24 cellular contexts compared by ENCODE assay signal in genomic region chr13:93655132-93655531, GRCh38.
"Had no signal": no experiment of that assay in that cellular context is flagged by ENCODE, and none has a peak within 500 bp of the region (broad histone marks: within the 10 kb centered on the region; RNA-seq: fewer than 3 reads in every experiment).

No MANE protein-coding gene starts in this region.

- H3K27me3 Mint-ChIP-seq: stimulated activated naive CD8-positive, alpha-beta T cell treated with anti-CD3 and anti-CD28 coated beads, Interleukin-15, Interleukin-2, amounts not matched to agents 100 ng/mL and 50 ng/mL, for 24 hours; type B pancreatic cell had no signal

- H3K27ac Mint-ChIP-seq: naive thymus-derived CD8-positive, alpha-beta T cell; nephron; stimulated activated effector memory CD8-positive, alpha-beta T cell treated with anti-CD3 and anti-CD28 coated beads, Interleukin-12 subunit alpha, Interleukin-12 subunit beta, amount 100 ng/mL, for 72 hours; stimulated activated naive CD8-positive, alpha-beta T cell treated with anti-CD3 and anti-CD28 coated beads, Interleukin-15, Interleukin-2, amounts not matched to agents 100 ng/mL and 50 ng/mL, for 24 hours; type B pancreatic cell had no signal

- H3K36me3 Mint-ChIP-seq: naive thymus-derived CD8-positive, alpha-beta T cell; stimulated activated effector memory CD8-positive, alpha-beta T cell treated with anti-CD3 and anti-CD28 coated beads, Interleukin-12 subunit alpha, Interleukin-12 subunit beta, amount 100 ng/mL, for 72 hours had no signal

- H3K27ac ChIP-seq: left lung, lower lobe of right lung, pancreas, prostate gland, spleen, tibial nerve, uterus had no signal

- H3K9me3 Mint-ChIP-seq: stimulated activated effector memory CD8-positive, alpha-beta T cell treated with anti-CD3 and anti-CD28 coated beads, Interleukin-12 subunit alpha, Interleukin-12 subunit beta, amount 100 ng/mL, for 72 hours; stimulated activated naive CD8-positive, alpha-beta T cell treated with anti-CD3 and anti-CD28 coated beads, Interleukin-15, Interleukin-2, amounts not matched to agents 100 ng/mL and 50 ng/mL, for 24 hours had no signal

- H3K4me3 ChIP-seq: left lung, lower lobe of right lung, pancreas, prostate gland, spleen, tibial nerve, uterus had no signal

- DNase-seq: kidney; left colon; left lung; lower lobe of right lung; mammary epithelial cell; mesenchymal stem cell; naive thymus-derived CD8-positive, alpha-beta T cell; nucleus accumbens; pancreas; retina; right cardiac atrium; small intestine; spleen; stimulated activated CD4-positive, alpha-beta T cell treated with anti-CD3 and anti-CD28 coated beads, Interleukin-4, amount 100 ng/mL, for 24 hours; stimulated activated naive CD4-positive, alpha-beta T cell; uterus had no signal

- H3K9me3 ChIP-seq: pancreas, prostate gland, uterus had no signal

- ATAC-seq: left colon; left lung; lower lobe of right lung; naive thymus-derived CD8-positive, alpha-beta T cell; pancreas; right cardiac atrium; sciatic nerve; stimulated activated effector memory CD8-positive, alpha-beta T cell treated with anti-CD3 and anti-CD28 coated beads, Interleukin-12 subunit alpha, Interleukin-12 subunit beta, amount 100 ng/mL, for 72 hours had no signal

- H3K4me3 Mint-ChIP-seq: naive thymus-derived CD8-positive, alpha-beta T cell; nephron; neural crest cell; stimulated activated effector memory CD8-positive, alpha-beta T cell treated with anti-CD3 and anti-CD28 coated beads, Interleukin-12 subunit alpha, Interleukin-12 subunit beta, amount 100 ng/mL, for 72 hours; stimulated activated naive CD8-positive, alpha-beta T cell treated with anti-CD3 and anti-CD28 coated beads, Interleukin-15, Interleukin-2, amounts not matched to agents 100 ng/mL and 50 ng/mL, for 24 hours; type B pancreatic cell had no signal

- H3K36me3 ChIP-seq: left lung, lower lobe of right lung, pancreas, prostate gland, spleen, tibial nerve, uterus had no signal

- H3K4me1 ChIP-seq: left lung, lower lobe of right lung, pancreas, prostate gland, spleen, tibial nerve, uterus had no signal

- H3K27me3 ChIP-seq: left lung, pancreas, spleen, tibial nerve, uterus had no signal

- H3K4me1 Mint-ChIP-seq: naive thymus-derived CD8-positive, alpha-beta T cell; nephron; neural crest cell; stimulated activated effector memory CD8-positive, alpha-beta T cell treated with anti-CD3 and anti-CD28 coated beads, Interleukin-12 subunit alpha, Interleukin-12 subunit beta, amount 100 ng/mL, for 72 hours had no signal
